In genomic region chr1:205591522-205592351, GRCh38 we compare ENCODE assay signal across 1 cellular context.
TF ChIP-seq lines count a peak whose summit lies in the region.

No MANE protein-coding gene starts in this region.

TF ChIP-seq in K562, 482 proteins besides CTCF, POLR2A, EP300 and RAD21 (continued from another document and continues in another):
- TF ChIP-seq ZFP91 (CRISPR knock-in tag; IDR thresholded peaks at IDR 0.05) (no peak), ETV6 (IDR thresholded peaks at IDR 0.05; ENCODE audit: borderline replicate concordance in 1 of 2, low read depth in 2 of 2, low read length in 1 of 2) (no peak), ETV6 (CRISPR knock-in tag; IDR thresholded peaks at IDR 0.05; ENCODE audit: borderline replicate concordance) (no peak), NFE2L1 (tag; IDR thresholded peaks at IDR 0.05; ENCODE audit: borderline replicate concordance, low read depth) (no peak), EHMT2 (IDR thresholded peaks at IDR 0.05) (no peak), RBM22 (IDR thresholded peaks at IDR 0.05; ENCODE audit: low read depth, low read length, poor library complexity, severe bottlenecking) (no peak), RBM17 (IDR thresholded peaks at IDR 0.05; ENCODE audit: borderline replicate concordance, low read depth, low read length) (no peak), CSDE1 (IDR thresholded peaks at IDR 0.05) (no peak), ATF3 (IDR thresholded peaks at IDR 0.05) (no peak), ATF3 (CRISPR knock-in tag; conservative IDR thresholded peaks at IDR 0.05) (no peak), TAF7 (tag; IDR thresholded peaks at IDR 0.05) (no peak), SRSF9 (IDR thresholded peaks at IDR 0.05; ENCODE audit: borderline replicate concordance, low read depth, low read length) (no peak), SNIP1 (IDR thresholded peaks at IDR 0.05; ENCODE audit: low read depth) (no peak), SNRNP70 (optimal IDR thresholded peaks at IDR 0.05; ENCODE audit: low read depth, low read length) (no peak), ZNF165 (CRISPR knock-in tag; IDR thresholded peaks at IDR 0.05; ENCODE audit: borderline replicate concordance) (no peak), ZNF592 (IDR thresholded peaks at IDR 0.05) (no peak), BACH1 (tag; IDR thresholded peaks at IDR 0.05) (no peak), HNRNPLL (IDR thresholded peaks at IDR 0.05; ENCODE audit: low read depth, low read length, poor library complexity, severe bottlenecking) (no peak), ZNF699 (CRISPR knock-in tag; IDR thresholded peaks at IDR 0.05; ENCODE audit: insufficient replicate concordance) (no peak), ZNF655 (CRISPR knock-in tag; IDR thresholded peaks at IDR 0.05) (no peak), ZNF444 (CRISPR knock-in tag; IDR thresholded peaks at IDR 0.05) (no peak), TRIM25 (IDR thresholded peaks at IDR 0.05; ENCODE audit: borderline replicate concordance) (no peak), KDM5B (IDR thresholded peaks at IDR 0.05; ENCODE audit: insufficient replicate concordance, low read depth, low read length) (no peak), ZNF121 (CRISPR knock-in tag; conservative IDR thresholded peaks at IDR 0.05) (no peak), CC2D1A (IDR thresholded peaks at IDR 0.05) (peak; percentile 90), KAT8 (IDR thresholded peaks at IDR 0.05; ENCODE audit: low read depth) (no peak), BRCA1 (IDR thresholded peaks at IDR 0.05) (no peak), BRCA1 (CRISPR knock-in tag; IDR thresholded peaks at IDR 0.05) (no peak), ZNF436 (CRISPR knock-in tag; IDR thresholded peaks at IDR 0.05) (no peak), BRF2 (IDR thresholded peaks at IDR 0.05; ENCODE audit: borderline replicate concordance, insufficient read depth, insufficient read length) (no peak), RBM25 (IDR thresholded peaks at IDR 0.05; ENCODE audit: low read depth, low read length, severe bottlenecking) (no peak), MCM5 (IDR thresholded peaks at IDR 0.05; ENCODE audit: low read depth) (no peak), SREBF2 (CRISPR knock-in tag; IDR thresholded peaks at IDR 0.05) (no peak), KAT2B (IDR thresholded peaks at IDR 0.05; ENCODE audit: low read depth, low read length) (no peak), ZNF316 (IDR thresholded peaks at IDR 0.05) (no peak), ZNF449 (CRISPR knock-in tag; IDR thresholded peaks at IDR 0.05) (no peak), HOMEZ (CRISPR knock-in tag; IDR thresholded peaks at IDR 0.05) (no peak), ATF1 (CRISPR knock-in tag; IDR thresholded peaks at IDR 0.05) (no peak), ATF1 (tag; IDR thresholded peaks at IDR 0.05) (peak; percentile 69), CGGBP1 (CRISPR knock-in tag; IDR thresholded peaks at IDR 0.05) (no peak), RNF219 (CRISPR knock-in tag; IDR thresholded peaks at IDR 0.05) (no peak), ZNF184 (CRISPR knock-in tag; IDR thresholded peaks at IDR 0.05) (no peak), HNRNPH1 (optimal IDR thresholded peaks at IDR 0.05; ENCODE audit: low read depth, low read length) (no peak), TSHZ1 (CRISPR knock-in tag; IDR thresholded peaks at IDR 0.05) (no peak)
